20 cellular contexts compared by ENCODE assay signal in the genomic region with DNA sequence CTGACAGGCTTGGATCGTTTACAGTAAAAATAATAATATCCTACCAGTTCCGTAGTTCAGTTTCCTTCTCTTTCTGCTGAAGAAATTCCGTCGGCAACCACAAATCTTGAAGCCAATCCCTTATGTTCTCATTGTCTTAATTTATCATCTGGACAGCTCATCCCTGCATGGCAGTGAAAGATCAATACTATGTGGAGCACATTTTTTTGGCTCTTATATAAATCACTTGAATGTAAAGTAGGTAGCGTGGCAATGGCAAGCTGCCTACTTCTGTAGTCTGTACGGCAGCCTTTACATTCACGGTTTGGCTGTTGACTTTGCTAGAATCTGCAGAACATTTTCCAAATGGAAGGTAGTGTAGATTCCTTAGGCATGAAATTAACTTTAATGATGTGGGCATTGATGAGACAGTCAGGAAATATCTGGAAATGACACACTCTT.
DNase-seq lines count a peak whose midpoint lies in the region; ATAC-seq, FAIRE-seq and TF ChIP-seq lines count a peak whose summit lies in the region.
"Had no signal": no experiment of that assay in that cellular context is flagged by ENCODE, and none has a peak within 500 bp of the region (broad histone marks: within the 10 kb centered on the region; RNA-seq: fewer than 3 reads in every experiment).

No MANE protein-coding gene starts in this region.

- dilution Hi-C loops in endothelial cell of umbilical vein (cut with MboI; ENCODE audit: extremely low pct_ligation_motif_present, low sequenced_read_pairs): no loop called here

- no peaks in the 10 kb centered on the region for H3K27me3 ChIP-seq in endothelial cell of umbilical vein (ENCODE audit: control insufficient read depth in 2 of 2, insufficient read depth in 2 of 2, low read length in 2 of 2)

- peaks cover 7% of the 10 kb centered on the region for H3K9me3 Mint-ChIP-seq in HFFc6
- H3K9me3 Mint-ChIP-seq in type B pancreatic cell: no peaks in the 10 kb centered on the region
- H3K9me3 Mint-ChIP-seq: GM23338 had no signal

- H3K9ac ChIP-seq in endothelial cell of umbilical vein (replicated peaks; ENCODE audit: extremely low read depth, insufficient read depth, low read length): no peak overlapping the region

- BruUV-seq in endothelial cell of umbilical vein (replicated peaks; lab: Mats Ljungman, UMichigan): no TSS peak

- H3K4me1 ChIP-seq in endothelial cell of umbilical vein (ENCODE audit: control insufficient read depth, extremely low read depth, insufficient read depth, low read length): peaks cover 3% of the 10 kb centered on the region

- no peaks in the 10 kb centered on the region for H4K20me1 ChIP-seq in endothelial cell of umbilical vein (replicated peaks; ENCODE audit: control insufficient read depth, extremely low read depth, insufficient read depth, low read length)

- DNase-seq in AG20443 (ENCODE audit: low spot score) (peak; percentile 54), HFFc6 (peak; percentile 54), endothelial cell of umbilical vein (ENCODE audit: low read depth, low spot score) (peak; percentile 49), skeletal muscle cell (ENCODE audit: low read depth) (peak; percentile 66), KBM-7 (no peak), coronary artery (ENCODE audit: low spot score) (no peak), type B pancreatic cell (ENCODE audit: extremely low spot score, unreplicated experiment) (no peak)
- DNase-seq: ACHN, C1 segment of cervical spinal cord, Karpas-422, NCI-H1417, NCI-H2029, NCI-H2171 treated with DMSO at 0.1 percent for 48 hours, NCI-H774, SHP77 treated with DMSO at 0.1 percent for 48 hours had no signal

- TF ChIP-seq CTCF in HFFc6 (IDR thresholded peaks at IDR 0.05) (no peak), endothelial cell of umbilical vein (IDR thresholded peaks at IDR 0.05; ENCODE audit: extremely low read depth in 1 of 2, insufficient read depth in 1 of 2, low read depth in 1 of 2, low read length in 2 of 2) (no peak), coronary artery (IDR thresholded peaks at IDR 0.05) (no peak), type B pancreatic cell (conservative IDR thresholded peaks at IDR 0.05) (no peak)

- no peak for ATAC-seq in GM18861 (IDR thresholded peaks at IDR 0.05; ENCODE audit: unreplicated experiment)
- ATAC-seq: GM23338 had no signal

- peak overlapping the region; percentile 30 for H3K4me2 ChIP-seq in endothelial cell of umbilical vein (ENCODE audit: insufficient read depth, low read length)
- H3K4me2 ChIP-seq: GM23338 had no signal

- peaks cover 3% of the 10 kb centered on the region; the same call in 1 of the 2 replicates for H3K27me3 Mint-ChIP-seq in HFFc6 (ENCODE audit: insufficient read depth)
- no peaks in the 10 kb centered on the region for H3K27me3 Mint-ChIP-seq in type B pancreatic cell

- H2AFZ ChIP-seq in endothelial cell of umbilical vein (ENCODE audit: low read depth, low read length): peak overlapping the region; percentile 39
- H2AFZ ChIP-seq: GM23338 had no signal

- POLR2A ChIA-PET in endothelial cell of umbilical vein (lab: Charles Lee): no interaction called here

- no peak overlapping the region for H3K27ac ChIP-seq in endothelial cell of umbilical vein (ENCODE audit: insufficient read depth, low read depth, low read length)
- no peak overlapping the region for H3K27ac ChIP-seq in coronary artery

- H3K36me3 ChIP-seq in endothelial cell of umbilical vein (ENCODE audit: control insufficient read depth in 2 of 2, extremely low read depth in 1 of 2, insufficient read depth in 2 of 2, low read length in 2 of 2): peaks cover 0 to 1% of the 10 kb centered on the region in 2 experiments

- H3K4me3 Mint-ChIP-seq in HFFc6 (peak overlapping the region; percentile 49; the same call in 1 of the 2 replicates), type B pancreatic cell (no peak overlapping the region)
- H3K4me3 Mint-ChIP-seq: GM23338 had no signal

- FAIRE-seq in endothelial cell of umbilical vein (lab: Jason Lieb, UNC): no peak
- FAIRE-seq: GM12891, GM19239, RCC 7860 had no signal

- no peaks in the 10 kb centered on the region for H3K9me3 ChIP-seq in endothelial cell of umbilical vein (replicated peaks; ENCODE audit: control insufficient read depth, insufficient read depth, low read length)

- H3K79me2 ChIP-seq in endothelial cell of umbilical vein (ENCODE audit: control insufficient read depth, insufficient read depth, low read length): no peaks in the 10 kb centered on the region

- CTCF ChIA-PET in endothelial cell of umbilical vein (lab: Charles Lee): interaction anchor here (0.8 kb wide), 1 partner anchor 45 kb away, joined by 4 read pairs; no protein-coding TSS in a partner anchor

- H3K36me3 Mint-ChIP-seq in HFFc6 (ENCODE audit: low read depth) (peaks cover 13% of the 10 kb centered on the region), type B pancreatic cell (peaks cover 18% of the 10 kb centered on the region)

- H3K4me3 ChIP-seq in endothelial cell of umbilical vein (replicated peaks in 1 of 3; ENCODE audit: insufficient read depth in 1 of 3, low read depth in 1 of 3, low read length in 3 of 3): no peak overlapping the region
- no peak overlapping the region for H3K4me3 ChIP-seq in skeletal muscle cell (ENCODE audit: low read depth, low read length)
- no peak overlapping the region for H3K4me3 ChIP-seq in coronary artery
- H3K4me3 ChIP-seq: GM23338 had no signal

- H3K9me1 ChIP-seq in endothelial cell of umbilical vein (replicated peaks; ENCODE audit: control insufficient read depth, extremely low read depth, insufficient read depth, low read length): no peaks in the 10 kb centered on the region

- peaks cover 21% of the 10 kb centered on the region for H3K4me1 Mint-ChIP-seq in HFFc6 (ENCODE audit: low read depth)
- H3K4me1 Mint-ChIP-seq in type B pancreatic cell (ENCODE audit: unreplicated experiment): no peaks in the 10 kb centered on the region

- no peak for TF ChIP-seq POLR2A in endothelial cell of umbilical vein (IDR thresholded peaks at IDR 0.05; ENCODE audit: low read depth, low read length)

- intact Hi-C loops in endothelial cell of umbilical vein (cut with micrococcal nuclease): no loop called here

- in situ Hi-C loops in KBM-7 (cut with MboI; ENCODE audit: low pct_unique_long_range_greater_than_20kb, low sequenced_read_pairs): no loop called here

- H3K27ac Mint-ChIP-seq in HFFc6 (peak overlapping the region; percentile 31; the same call in 1 of the 2 replicates), type B pancreatic cell (no peak overlapping the region)
- H3K27ac Mint-ChIP-seq: GM23338 had no signal

TF ChIP-seq in endothelial cell of umbilical vein, 7 proteins besides CTCF, POLR2A, EP300 and RAD21:
- no peak for TF ChIP-seq FOS (IDR thresholded peaks at IDR 0.05; ENCODE audit: borderline replicate concordance, insufficient read depth, low read length)

Comparison
In these comparisons a context has a peak if more than half of its experiments do, and no peak if none do; other contexts are left out.
1. DNase-seq: peak in AG20443 (single experiment), HFFc6 (single experiment), endothelial cell of umbilical vein (single experiment) and skeletal muscle cell (single experiment); none in KBM-7 (single experiment), coronary artery (single experiment) and type B pancreatic cell (single experiment).